ENCODE assay signal across 8 cellular contexts in genomic region chr2:105397025-105397722, GRCh38. TPM values are rescaled to one million over a fixed set of nuclear protein-coding genes. Genes with fewer than 3 reads are reported as not detected.
DNase-seq lines count a peak whose midpoint lies in the region; ATAC-seq and TF ChIP-seq lines count a peak whose summit lies in the region.

No MANE protein-coding gene starts in this region.

- H3K36me3 ChIP-seq in Caco-2 (ENCODE audit: control insufficient read depth, insufficient read depth, low read length) = no peaks in the 10 kb centered on the region

- no peaks in the 10 kb centered on the region for H3K9me3 ChIP-seq in Caco-2

- BruUV-seq in Caco-2 (replicated peaks; lab: Mats Ljungman, UMichigan) = no TSS peak

- peaks cover 35% of the 10 kb centered on the region for H3K4me1 ChIP-seq in Caco-2

- H3K4me1 Mint-ChIP-seq in Caco-2 (ENCODE audit: low read depth, unreplicated experiment) (peaks cover 50% of the 10 kb centered on the region), neural crest cell (peaks cover 15% of the 10 kb centered on the region)

- H3K36me3 Mint-ChIP-seq in Caco-2 (ENCODE audit: insufficient read depth, unreplicated experiment) = peaks cover 30% of the 10 kb centered on the region
- no peaks in the 10 kb centered on the region for H3K36me3 Mint-ChIP-seq in neural crest cell (ENCODE audit: low read depth)

- no peaks in the 10 kb centered on the region for H3K27me3 ChIP-seq in Caco-2 (replicated peaks; ENCODE audit: control insufficient read depth, insufficient read depth, low read length)

- no peak for ATAC-seq in GM21528 (IDR thresholded peaks at IDR 0.05; ENCODE audit: low FRiP score, unreplicated experiment)
- no peak for ATAC-seq in GM18873 (IDR thresholded peaks at IDR 0.05; ENCODE audit: low FRiP score, unreplicated experiment)

- H3K27ac Mint-ChIP-seq in Caco-2 (ENCODE audit: unreplicated experiment) (peak overlapping the region; percentile 16), neural crest cell (ENCODE audit: unreplicated experiment) (no peak overlapping the region)

- H3K4me3 Mint-ChIP-seq in Caco-2 (ENCODE audit: unreplicated experiment) = peak overlapping the region; percentile 97
- H3K4me3 Mint-ChIP-seq in neural crest cell = peak overlapping the region; percentile 75

- no peak for TF ChIP-seq CTCF in Caco-2 (IDR thresholded peaks at IDR 0.05; ENCODE audit: insufficient read depth in 1 of 2, low read depth in 1 of 2, low read length in 1 of 2, severe bottlenecking in 1 of 2, unreplicated experiment in 1 of 2)
- TF ChIP-seq CTCF in neural crest cell (conservative IDR thresholded peaks at IDR 0.05) = no peak

- no peak overlapping the region for H3K4me3 ChIP-seq in Caco-2 (ENCODE audit: low read depth, low read length)

- intact Hi-C loops in Caco-2 (cut with micrococcal nuclease; ENCODE audit: unreplicated experiment) = loop anchor here (5.0 kb wide), 1 partner anchor 45 kb away; no protein-coding TSS in a partner anchor

- H3K9me3 Mint-ChIP-seq in Caco-2 (ENCODE audit: unreplicated experiment) (no peaks in the 10 kb centered on the region), neural crest cell (no peaks in the 10 kb centered on the region)

- CTCF ChIA-PET in Caco-2 (lab: Charles Lee) = no interaction called here

- H3K27me3 Mint-ChIP-seq in Caco-2 (ENCODE audit: insufficient read depth, unreplicated experiment) (no peaks in the 10 kb centered on the region), neural crest cell (ENCODE audit: low read depth) (peaks cover 28% of the 10 kb centered on the region)

- POLR2A ChIA-PET in Caco-2 (lab: Charles Lee) = no interaction called here

- DNase-seq in Caco-2 (no peak), NCI-H526 treated with DMSO at 0.1 percent for 48 hours (lab: John Stamatoyannopoulos, UW) (peak; percentile 38), dermis blood vessel endothelial cell (peak; percentile 53), neural crest cell (ENCODE audit: low read depth, low spot score) (no peak), cortex of kidney (lab: John Stamatoyannopoulos, UW) (no peak)
- no peak for DNase-seq in effector CD4-positive, alpha-beta T cell

RNA-seq across cellular contexts. Expression of gene FHL2, which starts 1.7 kb away (rescaled TPM):
- total RNA-seq in Caco-2 (2022) (40.5 and 45.4 TPM in 2 replicates), dermis blood vessel endothelial cell (42.0 and 56.4 TPM in 2 replicates), neural crest cell (3.8 and 4.8 TPM in 2 replicates)

RNA-seq across cellular contexts. Expression of gene C2orf49, which starts 59.8 kb away (rescaled TPM):
- total RNA-seq in Caco-2 (2022) (21.1 and 24.8 TPM in 2 replicates), dermis blood vessel endothelial cell (18.4 and 18.8 TPM in 2 replicates), neural crest cell (19.9 and 20.0 TPM in 2 replicates)

Comparison
In these comparisons a context has a peak if more than half of its experiments do, and no peak if none do; other contexts are left out.
1. DNase-seq: peak in NCI-H526 treated with DMSO at 0.1 percent for 48 hours (single experiment) and dermis blood vessel endothelial cell (single experiment); none in Caco-2 (0 of 2), neural crest cell (single experiment), effector CD4-positive, alpha-beta T cell (single experiment) and cortex of kidney (single experiment).